In genomic region chr3:133999891-134000685, GRCh38 we compare ENCODE assay signal across 23 cellular contexts. TPM values are rescaled to one million over a fixed set of nuclear protein-coding genes. Genes with fewer than 3 reads are reported as not detected.
"Had no signal": no experiment of that assay in that cellular context is flagged by ENCODE, and none has a peak within 500 bp of the region (broad histone marks: within the 10 kb centered on the region; RNA-seq: fewer than 3 reads in every experiment).

No MANE protein-coding gene starts in this region.

- H3K36me3 Mint-ChIP-seq: activated naive CD8-positive, alpha-beta T cell; brain had no signal

- H3K4me2 ChIP-seq: KMS-11 had no signal

- H3K4me1 Mint-ChIP-seq: brain had no signal

- H3K4me3 Mint-ChIP-seq: activated CD8-positive, alpha-beta T cell treated with anti-CD3 and anti-CD28 coated beads, Interleukin-2, amount 10 ng/mL, durations not matched to agents 7 days and 5 days; activated naive CD8-positive, alpha-beta T cell; activated T-cell treated with anti-CD3 and anti-CD28 coated beads, Interleukin-2, amount 50 U/mL, for 4 hours; brain; T-helper 17 cell; WTC11 had no signal

- DNase-seq: activated CD4-positive, alpha-beta T cell treated with anti-CD3 and anti-CD28 coated beads for 48 hours; activated CD4-positive, alpha-beta T cell treated with anti-CD3 and anti-CD28 coated beads, Interleukin-2, amount 50 U/mL, for 4 hours; activated CD4-positive, CD25-positive, alpha-beta regulatory T cell treated with anti-CD3 and anti-CD28 coated beads, Interleukin-2, amount 50 U/mL, for 72 hours; activated CD8-positive, alpha-beta T cell treated with anti-CD3 and anti-CD28 coated beads, Interleukin-2, amount 10 ng/mL, durations not matched to agents 7 days and 5 days; activated effector memory CD4-positive, alpha-beta T cell treated with anti-CD3 and anti-CD28 coated beads, Interleukin-2, amount 50 U/mL, for 16 hours; activated naive CD4-positive, alpha-beta T cell treated with Interleukin-2 at 50 U/mL for 16 hours; activated T-cell treated with anti-CD3 and anti-CD28 coated beads, Interleukin-2, amount 50 U/mL, for 4 hours; amygdala; MV-4-11; NCI-H1092 treated with DMSO at 0.1 percent for 48 hours; NCI-H1436; NCI-H1694 treated with DMSO at 0.1 percent for 48 hours; NCI-H2029 treated with DMSO at 0.1 percent for 48 hours; NCI-H510A treated with DMSO at 0.1 percent for 48 hours; NCI-H69; SHP77 treated with DMSO at 0.1 percent for 48 hours; T-helper 17 cell; T-helper 9 cell had no signal

- H3K27ac Mint-ChIP-seq: activated CD8-positive, alpha-beta T cell treated with anti-CD3 and anti-CD28 coated beads, Interleukin-2, amount 10 ng/mL, durations not matched to agents 7 days and 5 days; activated naive CD8-positive, alpha-beta T cell; brain; T-helper 17 cell; WTC11 had no signal

- H3K27ac ChIP-seq: KMS-11 had no signal

- ATAC-seq: activated CD8-positive, alpha-beta T cell treated with anti-CD3 and anti-CD28 coated beads, Interleukin-2, amount 10 ng/mL, durations not matched to agents 7 days and 5 days; activated T-cell treated with anti-CD3 and anti-CD28 coated beads, Interleukin-2, amount 50 U/mL, for 4 hours; T-helper 17 cell; WTC11 had no signal

RNA-seq across cellular contexts. Expression of gene SLCO2A1, which starts 29.6 kb away (rescaled TPM):
- total RNA-seq: activated CD8-positive, alpha-beta T cell treated with anti-CD3 and anti-CD28 coated beads, Interleukin-2, amount 10 ng/mL, durations not matched to agents 7 days and 5 days; SK-MEL-5 had no signal
